ENCODE assay signal across 18 cellular contexts in genomic region chr15:69554321-69554961, GRCh38.
A peak's percentile ranks its signal among the peaks of the same experiment; 100 is the strongest.
DNase-seq lines count a peak whose midpoint lies in the region; ATAC-seq, FAIRE-seq and TF ChIP-seq lines count a peak whose summit lies in the region.
"Had no signal": no experiment of that assay in that cellular context is flagged by ENCODE, and none has a peak within 500 bp of the region (broad histone marks: within the 10 kb centered on the region; RNA-seq: fewer than 3 reads in every experiment).

No MANE protein-coding gene starts in this region.

- DNase-seq in NCI-H2107 treated with DMSO at 0.1 percent for 48 hours (lab: John Stamatoyannopoulos, UW; ENCODE audit: unreplicated experiment): peak; percentile 50
- no peak for DNase-seq in NCI-H2107 (lab: John Stamatoyannopoulos, UW)
- DNase-seq in NCI-H526 (lab: John Stamatoyannopoulos, UW): peak; percentile 75 to 91
- peak; percentile 85 for DNase-seq in endodermal cell
- no peak for DNase-seq in type B pancreatic cell (ENCODE audit: extremely low spot score, unreplicated experiment)
- no peak for DNase-seq in D721Med (ENCODE audit: insufficient read length, low spot score)
- DNase-seq in epidermal melanocyte (ENCODE audit: insufficient read length, low spot score): no peak
- DNase-seq: 8988T; activated CD4-positive, alpha-beta T cell treated with anti-CD3 and anti-CD28 coated beads, Interleukin-2, amount 10 ng/mL, durations not matched to agents 24 days and 14 days; CD8-positive, alpha-beta memory T cell; effector CD4-positive, alpha-beta T cell; foreskin fibroblast; H9; stimulated activated CD4-positive, alpha-beta T cell treated with anti-CD3 and anti-CD28 coated beads, Interleukin-12 subunit alpha, Interleukin-12 subunit beta, amount 100 ng/mL, for 4 hours had no signal

- no peak for TF ChIP-seq CTCF in endodermal cell (conservative IDR thresholded peaks at IDR 0.05)
- no peak for TF ChIP-seq CTCF in type B pancreatic cell (conservative IDR thresholded peaks at IDR 0.05)
- TF ChIP-seq CTCF in D721Med (IDR thresholded peaks at IDR 0.05; ENCODE audit: insufficient read depth, missing control alignments): no peak

- no peaks in the 10 kb centered on the region for H3K36me3 ChIP-seq in endodermal cell (ENCODE audit: control insufficient read depth, insufficient read depth, low read length)
- H3K36me3 ChIP-seq: suprapubic skin had no signal

- H3K27ac ChIP-seq in endodermal cell (ENCODE audit: low read depth, low read length): no peak overlapping the region
- H3K27ac ChIP-seq: suprapubic skin had no signal

- H3K27me3 Mint-ChIP-seq in endodermal cell (ENCODE audit: insufficient read depth) (peaks cover 84% of the 10 kb centered on the region), type B pancreatic cell (peaks cover 3% of the 10 kb centered on the region)

- whole genome bisulfite sequencing in endodermal cell (ENCODE audit: insufficient coverage in 1 of 2, insufficient read length in 1 of 2), 2 experiments: 25 to 73% methylated on average over 1 to 5 of the region's 5 CpGs

- peaks cover 81% of the 10 kb centered on the region for H3K27me3 ChIP-seq in endodermal cell (ENCODE audit: control insufficient read depth, insufficient read depth, low read length, poor library complexity, severe bottlenecking)

- H3K9ac ChIP-seq in endodermal cell (ENCODE audit: extremely low read depth, low read length, poor library complexity, severe bottlenecking): no peak overlapping the region

- H3K4me3 Mint-ChIP-seq in endodermal cell: no peak overlapping the region
- no peak overlapping the region for H3K4me3 Mint-ChIP-seq in type B pancreatic cell
- H3K4me3 Mint-ChIP-seq: activated CD4-positive, alpha-beta T cell treated with anti-CD3 and anti-CD28 coated beads, Interleukin-2, amount 10 ng/mL, durations not matched to agents 24 days and 14 days; CD8-positive, alpha-beta memory T cell; H9; mesothelial cell of epicardium; T-helper 1 cell treated with Interleukin-12 subunit alpha and Interleukin-12 subunit beta and Interleukin-4 antibody, amounts not matched to agents 30 μg/mL and 1 μg/mL, for 36 hours had no signal

- peaks cover 28% of the 10 kb centered on the region for H3K9me3 Mint-ChIP-seq in endodermal cell
- peaks cover 11% of the 10 kb centered on the region for H3K9me3 Mint-ChIP-seq in type B pancreatic cell

- no peak overlapping the region for H3K4me3 ChIP-seq in endodermal cell (ENCODE audit: low read length)
- H3K4me3 ChIP-seq: suprapubic skin had no signal

- H3K9me3 ChIP-seq in endodermal cell (ENCODE audit: control insufficient read depth, low read length): peaks cover 31% of the 10 kb centered on the region

- H3K36me3 Mint-ChIP-seq in endodermal cell (ENCODE audit: low read depth) (no peaks in the 10 kb centered on the region), type B pancreatic cell (peaks cover 6% of the 10 kb centered on the region)
- H3K36me3 Mint-ChIP-seq: CD8-positive, alpha-beta memory T cell; mesothelial cell of epicardium had no signal

- no peak for FAIRE-seq in D721Med (lab: Jason Lieb, UNC)

- peaks cover 46% of the 10 kb centered on the region for H3K4me1 Mint-ChIP-seq in endodermal cell
- peaks cover 33% of the 10 kb centered on the region for H3K4me1 Mint-ChIP-seq in type B pancreatic cell (ENCODE audit: unreplicated experiment)
- H3K4me1 Mint-ChIP-seq: activated CD4-positive, alpha-beta T cell treated with anti-CD3 and anti-CD28 coated beads, Interleukin-2, amount 10 ng/mL, durations not matched to agents 24 days and 14 days; CD8-positive, alpha-beta memory T cell had no signal

- peak overlapping the region; percentile 22 for H3K27ac Mint-ChIP-seq in endodermal cell
- H3K27ac Mint-ChIP-seq in type B pancreatic cell: peak overlapping the region; percentile 86
- H3K27ac Mint-ChIP-seq: activated CD4-positive, alpha-beta T cell treated with anti-CD3 and anti-CD28 coated beads, Interleukin-2, amount 10 ng/mL, durations not matched to agents 24 days and 14 days; CD8-positive, alpha-beta memory T cell; H9; mesothelial cell of epicardium; T-helper 1 cell treated with Interleukin-12 subunit alpha and Interleukin-12 subunit beta and Interleukin-4 antibody, amounts not matched to agents 30 μg/mL and 1 μg/mL, for 36 hours had no signal

- H3K4me1 ChIP-seq in endodermal cell (ENCODE audit: control insufficient read depth, insufficient read depth, low read length): peaks cover 19% of the 10 kb centered on the region
- H3K4me1 ChIP-seq: suprapubic skin had no signal

- ATAC-seq in esophagus mucosa: no peak

Comparison
In these comparisons a context has a peak if more than half of its experiments do, and no peak if none do; other contexts are left out.
1. DNase-seq: peak in NCI-H2107 treated with DMSO at 0.1 percent for 48 hours (single experiment), NCI-H526 (2 of 2) and endodermal cell (single experiment); none in NCI-H2107 (single experiment), type B pancreatic cell (single experiment), D721Med (single experiment) and epidermal melanocyte (single experiment).